ENCODE assay signal across 1 cellular context in the genomic region with DNA sequence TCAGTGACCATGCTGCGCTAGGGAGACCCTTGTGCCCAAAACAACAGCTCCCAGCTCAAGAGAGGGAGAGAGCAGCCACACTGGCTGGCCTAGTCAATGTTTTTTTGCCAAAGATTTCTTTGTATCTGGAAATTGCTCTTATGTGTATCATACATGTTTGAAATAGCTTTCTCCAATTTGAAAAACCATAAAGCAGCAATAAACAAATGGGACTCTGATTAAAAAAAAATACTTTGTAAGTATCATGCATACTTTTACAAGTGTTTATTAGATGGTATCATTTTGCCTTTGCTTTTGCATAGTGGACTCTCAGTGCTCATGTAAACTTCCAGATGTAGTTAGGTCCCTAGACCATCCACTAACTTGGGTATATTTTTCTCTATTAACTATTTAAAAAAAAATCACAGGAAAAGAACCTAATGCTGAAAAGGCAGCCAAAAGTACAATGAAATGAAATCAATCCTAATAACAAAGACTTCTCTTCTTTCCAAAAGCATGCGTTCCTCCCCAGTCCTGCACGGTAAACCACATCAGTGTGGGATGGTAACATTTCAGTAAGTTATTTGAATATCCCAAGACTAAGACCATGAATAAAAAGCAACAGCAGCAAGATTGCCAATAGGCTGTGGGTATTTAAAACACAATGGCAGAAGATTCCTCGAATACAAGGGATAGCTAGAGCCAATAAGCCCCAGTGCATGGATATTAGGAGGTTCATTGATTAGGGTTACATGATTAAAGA.
TF ChIP-seq lines count a peak whose summit lies in the region.

No MANE protein-coding gene starts in this region.

TF ChIP-seq in HepG2, 621 proteins besides CTCF, POLR2A, EP300 and RAD21 (continued from another document):
- TF ChIP-seq HMGA1 (CRISPR knock-in tag; conservative IDR thresholded peaks at IDR 0.05): no peak
- no peak for TF ChIP-seq ZNF713 (CRISPR knock-in tag; IDR thresholded peaks at IDR 0.05)
- TF ChIP-seq TOPORS (CRISPR knock-in tag; IDR thresholded peaks at IDR 0.05): no peak
- TF ChIP-seq, protein P1, sequence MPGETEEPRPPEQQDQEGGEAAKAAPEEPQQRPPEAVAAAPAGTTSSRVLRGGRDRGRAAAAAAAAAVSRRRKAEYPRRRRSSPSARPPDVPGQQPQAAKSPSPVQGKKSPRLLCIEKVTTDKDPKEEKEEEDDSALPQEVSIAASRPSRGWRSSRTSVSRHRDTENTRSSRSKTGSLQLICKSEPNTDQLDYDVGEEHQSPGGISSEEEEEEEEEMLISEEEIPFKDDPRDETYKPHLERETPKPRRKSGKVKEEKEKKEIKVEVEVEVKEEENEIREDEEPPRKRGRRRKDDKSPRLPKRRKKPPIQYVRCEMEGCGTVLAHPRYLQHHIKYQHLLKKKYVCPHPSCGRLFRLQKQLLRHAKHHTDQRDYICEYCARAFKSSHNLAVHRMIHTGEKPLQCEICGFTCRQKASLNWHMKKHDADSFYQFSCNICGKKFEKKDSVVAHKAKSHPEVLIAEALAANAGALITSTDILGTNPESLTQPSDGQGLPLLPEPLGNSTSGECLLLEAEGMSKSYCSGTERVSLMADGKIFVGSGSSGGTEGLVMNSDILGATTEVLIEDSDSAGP (CRISPR knock-in tag; IDR thresholded peaks at IDR 0.05; ENCODE audit: borderline replicate concordance): no peak
- no peak for TF ChIP-seq GZF1 (CRISPR knock-in tag; IDR thresholded peaks at IDR 0.05)
- no peak for TF ChIP-seq NR3C1 (CRISPR knock-in tag; IDR thresholded peaks at IDR 0.05)
- TF ChIP-seq POLR2AphosphoS2 (IDR thresholded peaks at IDR 0.05; ENCODE audit: low read depth, low read length): no peak
- no peak for TF ChIP-seq SMARCE1 (IDR thresholded peaks at IDR 0.05; ENCODE audit: borderline replicate concordance)
- TF ChIP-seq EED (CRISPR knock-in tag; IDR thresholded peaks at IDR 0.05): no peak
- TF ChIP-seq, protein P2, sequence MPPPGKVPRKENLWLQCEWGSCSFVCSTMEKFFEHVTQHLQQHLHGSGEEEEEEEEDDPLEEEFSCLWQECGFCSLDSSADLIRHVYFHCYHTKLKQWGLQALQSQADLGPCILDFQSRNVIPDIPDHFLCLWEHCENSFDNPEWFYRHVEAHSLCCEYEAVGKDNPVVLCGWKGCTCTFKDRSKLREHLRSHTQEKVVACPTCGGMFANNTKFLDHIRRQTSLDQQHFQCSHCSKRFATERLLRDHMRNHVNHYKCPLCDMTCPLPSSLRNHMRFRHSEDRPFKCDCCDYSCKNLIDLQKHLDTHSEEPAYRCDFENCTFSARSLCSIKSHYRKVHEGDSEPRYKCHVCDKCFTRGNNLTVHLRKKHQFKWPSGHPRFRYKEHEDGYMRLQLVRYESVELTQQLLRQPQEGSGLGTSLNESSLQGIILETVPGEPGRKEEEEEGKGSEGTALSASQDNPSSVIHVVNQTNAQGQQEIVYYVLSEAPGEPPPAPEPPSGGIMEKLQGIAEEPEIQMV (CRISPR knock-in tag; IDR thresholded peaks at IDR 0.05; ENCODE audit: low read depth): no peak
- TF ChIP-seq, protein P3, sequence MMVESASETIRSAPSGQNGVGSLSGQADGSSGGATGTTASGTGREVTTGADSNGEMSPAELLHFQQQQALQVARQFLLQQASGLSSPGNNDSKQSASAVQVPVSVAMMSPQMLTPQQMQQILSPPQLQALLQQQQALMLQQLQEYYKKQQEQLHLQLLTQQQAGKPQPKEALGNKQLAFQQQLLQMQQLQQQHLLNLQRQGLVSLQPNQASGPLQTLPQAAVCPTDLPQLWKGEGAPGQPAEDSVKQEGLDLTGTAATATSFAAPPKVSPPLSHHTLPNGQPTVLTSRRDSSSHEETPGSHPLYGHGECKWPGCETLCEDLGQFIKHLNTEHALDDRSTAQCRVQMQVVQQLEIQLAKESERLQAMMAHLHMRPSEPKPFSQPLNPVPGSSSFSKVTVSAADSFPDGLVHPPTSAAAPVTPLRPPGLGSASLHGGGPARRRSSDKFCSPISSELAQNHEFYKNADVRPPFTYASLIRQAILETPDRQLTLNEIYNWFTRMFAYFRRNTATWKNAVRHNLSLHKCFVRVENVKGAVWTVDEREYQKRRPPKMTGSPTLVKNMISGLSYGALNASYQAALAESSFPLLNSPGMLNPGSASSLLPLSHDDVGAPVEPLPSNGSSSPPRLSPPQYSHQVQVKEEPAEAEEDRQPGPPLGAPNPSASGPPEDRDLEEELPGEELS (CRISPR knock-in tag; IDR thresholded peaks at IDR 0.05): no peak
- TF ChIP-seq GTF2F1 (IDR thresholded peaks at IDR 0.05; ENCODE audit: low read length): no peak
- TF ChIP-seq ZNF549 (CRISPR knock-in tag; IDR thresholded peaks at IDR 0.05): no peak
- TF ChIP-seq GABPA (IDR thresholded peaks at IDR 0.05; ENCODE audit: low read depth, low read length): no peak
- TF ChIP-seq GABPA (CRISPR knock-in tag; IDR thresholded peaks at IDR 0.05; ENCODE audit: low read depth): no peak
- TF ChIP-seq, protein P4, sequence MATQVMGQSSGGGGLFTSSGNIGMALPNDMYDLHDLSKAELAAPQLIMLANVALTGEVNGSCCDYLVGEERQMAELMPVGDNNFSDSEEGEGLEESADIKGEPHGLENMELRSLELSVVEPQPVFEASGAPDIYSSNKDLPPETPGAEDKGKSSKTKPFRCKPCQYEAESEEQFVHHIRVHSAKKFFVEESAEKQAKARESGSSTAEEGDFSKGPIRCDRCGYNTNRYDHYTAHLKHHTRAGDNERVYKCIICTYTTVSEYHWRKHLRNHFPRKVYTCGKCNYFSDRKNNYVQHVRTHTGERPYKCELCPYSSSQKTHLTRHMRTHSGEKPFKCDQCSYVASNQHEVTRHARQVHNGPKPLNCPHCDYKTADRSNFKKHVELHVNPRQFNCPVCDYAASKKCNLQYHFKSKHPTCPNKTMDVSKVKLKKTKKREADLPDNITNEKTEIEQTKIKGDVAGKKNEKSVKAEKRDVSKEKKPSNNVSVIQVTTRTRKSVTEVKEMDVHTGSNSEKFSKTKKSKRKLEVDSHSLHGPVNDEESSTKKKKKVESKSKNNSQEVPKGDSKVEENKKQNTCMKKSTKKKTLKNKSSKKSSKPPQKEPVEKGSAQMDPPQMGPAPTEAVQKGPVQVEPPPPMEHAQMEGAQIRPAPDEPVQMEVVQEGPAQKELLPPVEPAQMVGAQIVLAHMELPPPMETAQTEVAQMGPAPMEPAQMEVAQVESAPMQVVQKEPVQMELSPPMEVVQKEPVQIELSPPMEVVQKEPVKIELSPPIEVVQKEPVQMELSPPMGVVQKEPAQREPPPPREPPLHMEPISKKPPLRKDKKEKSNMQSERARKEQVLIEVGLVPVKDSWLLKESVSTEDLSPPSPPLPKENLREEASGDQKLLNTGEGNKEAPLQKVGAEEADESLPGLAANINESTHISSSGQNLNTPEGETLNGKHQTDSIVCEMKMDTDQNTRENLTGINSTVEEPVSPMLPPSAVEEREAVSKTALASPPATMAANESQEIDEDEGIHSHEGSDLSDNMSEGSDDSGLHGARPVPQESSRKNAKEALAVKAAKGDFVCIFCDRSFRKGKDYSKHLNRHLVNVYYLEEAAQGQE (IDR thresholded peaks at IDR 0.05; ENCODE audit: borderline replicate concordance in 1 of 2, low read depth in 1 of 2, low read length in 2 of 2): no peak
